8 cellular contexts compared by ENCODE assay signal in genomic region chr3:136728918-136729317, GRCh38. TPM values are rescaled to one million over a fixed set of nuclear protein-coding genes. Genes with fewer than 3 reads are reported as not detected.
A peak's percentile ranks its signal among the peaks of the same experiment; 100 is the strongest.
DNase-seq lines count a peak whose midpoint lies in the region; ATAC-seq and TF ChIP-seq lines count a peak whose summit lies in the region.

No MANE protein-coding gene starts in this region.

- TF ChIP-seq CTCF in KMS-11 (conservative IDR thresholded peaks at IDR 0.05; ENCODE audit: low read depth, low read length): no peak
- no peak for TF ChIP-seq CTCF in coronary artery (IDR thresholded peaks at IDR 0.05)
- no peak for TF ChIP-seq CTCF in nephron (IDR thresholded peaks at IDR 0.05; ENCODE audit: unreplicated experiment in 3 of 3)
- no peak for TF ChIP-seq CTCF in sigmoid colon (IDR thresholded peaks at IDR 0.05)
- TF ChIP-seq CTCF in stomach (IDR thresholded peaks at IDR 0.05): no peak

- H3K36me3 ChIP-seq in CD8-positive, alpha-beta memory T cell (ENCODE audit: insufficient read depth, low read length): no peaks in the 10 kb centered on the region
- H3K36me3 ChIP-seq in KMS-11 (ENCODE audit: insufficient read depth) (no peaks in the 10 kb centered on the region), sigmoid colon (no peaks in the 10 kb centered on the region), stomach (no peaks in the 10 kb centered on the region)

- peak overlapping the region in 7 of 8 donors; percentile 7 to 77 (median 53) for H3K27ac Mint-ChIP-seq in CD8-positive, alpha-beta memory T cell
- H3K27ac Mint-ChIP-seq in nephron: peak overlapping the region in 2 of 3 experiments; percentile 25 to 61

- CTCF ChIA-PET in CD8-positive, alpha-beta memory T cell (lab: Charles Lee): interaction anchor here (1.0 to 3.7 kb wide), 2 partner anchors 24 to 533 kb away, joined by 3 to 20 read pairs; partner anchors contain the start of genes MSL2 and STAG1

- H4K20me1 ChIP-seq in KMS-11 (ENCODE audit: insufficient read depth): peaks cover 71% of the 10 kb centered on the region

- POLR2A ChIA-PET in CD8-positive, alpha-beta memory T cell (lab: Charles Lee): interaction anchor here (0.8 to 0.9 kb wide), 2 partner anchors 24 to 34 kb away, joined by 4 read pairs; partner anchors contain the start of gene STAG1

- no peaks in the 10 kb centered on the region for H3K9me3 ChIP-seq in CD8-positive, alpha-beta memory T cell (ENCODE audit: low read length)
- no peaks in the 10 kb centered on the region for H3K9me3 ChIP-seq in sigmoid colon
- H3K9me3 ChIP-seq in stomach: no peaks in the 10 kb centered on the region

- intact Hi-C loops in sigmoid colon (cut with DNase I) (no loop called here), stomach (cut with DNase I; ENCODE audit: low total_unique reads) (no loop called here)

- no peaks in the 10 kb centered on the region for H3K27me3 ChIP-seq in CD8-positive, alpha-beta memory T cell (ENCODE audit: insufficient read depth, low read length, poor library complexity, severe bottlenecking)
- no peaks in the 10 kb centered on the region for H3K27me3 ChIP-seq in KMS-11 (ENCODE audit: insufficient read depth, low read depth)
- no peaks in the 10 kb centered on the region for H3K27me3 ChIP-seq in sigmoid colon
- H3K27me3 ChIP-seq in stomach: no peaks in the 10 kb centered on the region

- no peaks in the 10 kb centered on the region for H3K27me3 Mint-ChIP-seq in CD8-positive, alpha-beta memory T cell
- H3K27me3 Mint-ChIP-seq in nephron (ENCODE audit: low read depth): no peaks in the 10 kb centered on the region

- peak overlapping the region; percentile 14 to 63 (median 52) for H3K4me3 Mint-ChIP-seq in CD8-positive, alpha-beta memory T cell
- H3K4me3 Mint-ChIP-seq in nephron: no peak overlapping the region

- ATAC-seq in GM21381 (IDR thresholded peaks at IDR 0.05; ENCODE audit: unreplicated experiment) (no peak), HG03025 (IDR thresholded peaks at IDR 0.05; ENCODE audit: low FRiP score, unreplicated experiment) (no peak)

- no peaks in the 10 kb centered on the region for H3K9me3 Mint-ChIP-seq in CD8-positive, alpha-beta memory T cell
- no peaks in the 10 kb centered on the region for H3K9me3 Mint-ChIP-seq in nephron

- no peak for TF ChIP-seq EP300 in sigmoid colon (IDR thresholded peaks at IDR 0.05)
- TF ChIP-seq EP300 in stomach (IDR thresholded peaks at IDR 0.05): no peak

- H3K9ac ChIP-seq in KMS-11: no peak overlapping the region

- H3K4me2 ChIP-seq in KMS-11: peak overlapping the region; percentile 21; the same call in 1 of the 2 replicates

- DNase-seq in CD8-positive, alpha-beta memory T cell: peak in 1 of 5 donors; percentile 14
- no peak for DNase-seq in coronary artery (ENCODE audit: low spot score)
- no peak for DNase-seq in sigmoid colon
- no peak for DNase-seq in stomach

- peaks cover 61% of the 10 kb centered on the region for H3K4me1 ChIP-seq in CD8-positive, alpha-beta memory T cell (ENCODE audit: insufficient read depth, low read length)
- H3K4me1 ChIP-seq in KMS-11 (ENCODE audit: low read depth, poor library complexity, severe bottlenecking): peaks cover 55% of the 10 kb centered on the region
- H3K4me1 ChIP-seq in sigmoid colon: peaks cover 0 to 59% (median 53%) of the 10 kb centered on the region in 4 donors
- H3K4me1 ChIP-seq in stomach: peaks cover 17 to 81% (median 53%) of the 10 kb centered on the region in 4 donors

- peaks cover 65 to 88% (median 81%) of the 10 kb centered on the region in 3 donors for H3K4me1 Mint-ChIP-seq in CD8-positive, alpha-beta memory T cell
- peaks cover 4% of the 10 kb centered on the region for H3K4me1 Mint-ChIP-seq in nephron

- H3K4me3 ChIP-seq in CD8-positive, alpha-beta memory T cell (ENCODE audit: low read length): no peak overlapping the region
- H3K4me3 ChIP-seq in KMS-11 (IDR thresholded peaks at IDR 0.05; ENCODE audit: insufficient read depth, low read depth, low read length) (no peak overlapping the region), coronary artery (peak overlapping the region; percentile 2), sigmoid colon (peak overlapping the region in 2 of 4 donors; percentile 2 to 12), stomach (no peak overlapping the region)

- no peak for TF ChIP-seq POLR2A in sigmoid colon (IDR thresholded peaks at IDR 0.05)
- no peak for TF ChIP-seq POLR2A in stomach (IDR thresholded peaks at IDR 0.05)

- peaks cover 95% of the 10 kb centered on the region for H3K79me2 ChIP-seq in KMS-11 (ENCODE audit: insufficient read depth, low read depth)

- peaks cover 0 to 2% (median 0%) of the 10 kb centered on the region in 3 donors for H3K36me3 Mint-ChIP-seq in CD8-positive, alpha-beta memory T cell
- H3K36me3 Mint-ChIP-seq in nephron (ENCODE audit: low read depth): peaks cover 15% of the 10 kb centered on the region

- H3K27ac ChIP-seq in CD8-positive, alpha-beta memory T cell (ENCODE audit: low read depth, low read length): no peak overlapping the region
- H3K27ac ChIP-seq in KMS-11: no peak overlapping the region
- H3K27ac ChIP-seq in coronary artery: no peak overlapping the region
- H3K27ac ChIP-seq in sigmoid colon: no peak overlapping the region
- peak overlapping the region in 1 of 5 donors; percentile 24 for H3K27ac ChIP-seq in stomach

- 75 to 78% methylated on average over 6 of the region's 6 CpGs for WGBS in sigmoid colon, 2 donors
- 63 to 78% (median 68%) methylated on average over 6 of the region's 6 CpGs for WGBS in stomach, 5 donors

- no peak overlapping the region for H2AFZ ChIP-seq in KMS-11 (ENCODE audit: low read depth)

RNA-seq across cellular contexts. Expression of gene STAG1, which starts 23.3 kb away (rescaled TPM):
- total RNA-seq in CD8-positive, alpha-beta memory T cell: 10 to 100 TPM; 58.5 to 61.4 TPM
- 19.0 TPM for polyA plus RNA-seq in CD8-positive, alpha-beta memory T cell
- total RNA-seq in sigmoid colon (10 to 100 TPM; 37.3 to 52.8 (median 43.2) TPM), stomach (100 to 1,000 TPM in 1 of 5 donors, 10 to 100 TPM in 4; 28.1 to 105 (median 49.2) TPM)
- polyA plus RNA-seq in sigmoid colon (10 to 100 TPM; 12.0 to 15.1 (median 13.2) TPM), stomach (1 to 10 TPM; 7.5 to 8.1 (median 8.1) TPM)

Comparison
In these comparisons a context has a peak if more than half of its experiments do, and no peak if none do; other contexts are left out.
1. H3K4me3 Mint-ChIP-seq: peak in CD8-positive, alpha-beta memory T cell (7 of 7); none in nephron (0 of 3).